8 cellular contexts compared by ENCODE assay signal in the genomic region with DNA sequence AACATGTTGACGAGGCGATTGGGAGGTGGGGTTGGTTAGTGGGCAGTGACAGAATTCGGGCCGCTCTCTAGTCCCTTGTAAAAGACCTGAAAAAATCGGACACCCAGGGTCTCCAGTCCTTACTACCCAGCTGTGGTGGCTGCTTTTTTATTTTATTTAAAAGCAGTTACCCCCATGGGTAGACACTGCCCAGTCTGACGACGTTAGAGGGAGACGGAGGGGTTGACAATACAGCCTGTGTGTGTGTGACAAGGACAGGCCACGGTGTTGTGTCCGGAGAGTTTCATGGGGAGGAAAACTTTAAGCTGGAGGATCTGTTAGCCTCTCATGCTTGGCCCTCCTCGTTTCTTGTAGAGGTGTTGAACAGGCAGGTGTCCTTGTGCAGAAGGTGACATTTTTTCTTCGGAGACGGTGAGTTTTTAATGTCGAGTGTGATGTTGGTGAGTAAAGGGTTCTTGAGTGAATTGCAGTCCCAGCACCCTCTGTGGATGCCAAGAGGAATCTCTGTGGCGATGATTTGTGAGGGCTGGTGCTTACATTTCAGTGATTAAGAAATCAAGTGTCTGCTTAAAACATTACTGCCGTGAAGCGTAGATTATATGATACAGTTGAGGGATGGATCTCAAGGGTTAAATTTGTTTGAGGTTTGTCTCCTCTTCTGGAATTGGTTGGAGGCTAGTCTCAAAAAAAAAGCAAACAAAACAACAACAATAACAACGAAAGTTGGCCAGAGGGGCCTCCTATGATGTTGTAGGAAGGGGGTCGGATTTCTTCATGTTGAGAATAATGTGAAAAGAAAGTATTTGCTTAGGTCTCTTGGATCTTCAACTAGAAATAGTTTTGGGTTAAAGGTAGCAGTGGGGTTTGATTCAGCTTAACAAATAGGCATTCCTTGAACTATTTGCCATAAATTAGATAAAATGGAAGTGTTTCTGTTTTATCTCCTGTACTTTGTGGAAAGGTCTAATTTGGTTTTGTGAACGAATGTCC. TPM values are rescaled to one million over a fixed set of nuclear protein-coding genes. Genes with fewer than 3 reads are reported as not detected.
DNase-seq lines count a peak whose midpoint lies in the region; ATAC-seq, FAIRE-seq and TF ChIP-seq lines count a peak whose summit lies in the region.

No MANE protein-coding gene starts in this region.

- peak overlapping the region; percentile 91 for H3K4me3 Mint-ChIP-seq in T-helper 17 cell
- peak overlapping the region; percentile 85 for H3K4me3 Mint-ChIP-seq in neural progenitor cell

- peak; percentile 5 for ATAC-seq in GM19395 (IDR thresholded peaks at IDR 0.05; ENCODE audit: unreplicated experiment)
- ATAC-seq in T-helper 17 cell = no peak
- ATAC-seq in esophagus mucosa = no peak

- TF ChIP-seq CTCF in fibroblast of lung (conservative IDR thresholded peaks at IDR 0.05 in 1 of 2, IDR thresholded peaks at IDR 0.05 in 1 of 2; ENCODE audit: low read depth in 1 of 2, low read length in 2 of 2) (no peak), neural progenitor cell (IDR thresholded peaks at IDR 0.05) (no peak)

- H2AFZ ChIP-seq in ACC112 (ENCODE audit: low read length, unreplicated experiment) (peak overlapping the region; percentile 88), fibroblast of lung (ENCODE audit: low read length) (peak overlapping the region; percentile 38), neural progenitor cell (replicated peaks) (peak overlapping the region; percentile 66)

- no peaks in the 10 kb centered on the region for H3K36me3 Mint-ChIP-seq in T-helper 17 cell (ENCODE audit: low read depth)
- no peaks in the 10 kb centered on the region for H3K36me3 Mint-ChIP-seq in neural progenitor cell

- DNase-seq in T-helper 17 cell (no peak), fibroblast of lung (ENCODE audit: low read depth in 2 of 2) (peak; percentile 35 to 51), neural progenitor cell (ENCODE audit: low spot score) (peak; percentile 38), RCC 7860 (ENCODE audit: low spot score) (no peak)
- no peak for DNase-seq in stimulated activated naive CD4-positive, alpha-beta T cell treated with Interleukin-2 at 50 U/mL for 16 hours (lab: John Stamatoyannopoulos, UW)

- no peaks in the 10 kb centered on the region for H3K27me3 Mint-ChIP-seq in T-helper 17 cell
- no peaks in the 10 kb centered on the region for H3K27me3 Mint-ChIP-seq in neural progenitor cell (ENCODE audit: insufficient read depth, low read depth)

- peak overlapping the region; percentile 42 for H3K9ac ChIP-seq in fibroblast of lung (ENCODE audit: insufficient read depth, low read length)
- no peak overlapping the region for H3K9ac ChIP-seq in neural progenitor cell

- no peak overlapping the region for H3K27ac ChIP-seq in ACC112 (ENCODE audit: low read depth, low read length)
- H3K27ac ChIP-seq in fibroblast of lung (ENCODE audit: insufficient read depth, low read length) = no peak overlapping the region
- H3K27ac ChIP-seq in neural progenitor cell = no peak overlapping the region

- H3K27me3 ChIP-seq in ACC112 (ENCODE audit: insufficient read depth, low read length) = no peaks in the 10 kb centered on the region
- H3K27me3 ChIP-seq in fibroblast of lung (ENCODE audit: control insufficient read depth, insufficient read depth, low read length) = no peaks in the 10 kb centered on the region
- H3K27me3 ChIP-seq in neural progenitor cell = peaks cover 21% of the 10 kb centered on the region

- H3K79me2 ChIP-seq in ACC112 (ENCODE audit: control insufficient read depth, insufficient read depth, low read length, unreplicated experiment) = peaks cover 28% of the 10 kb centered on the region
- H3K79me2 ChIP-seq in fibroblast of lung (ENCODE audit: control insufficient read depth, insufficient read depth, low read length) = peaks cover 2% of the 10 kb centered on the region
- peaks cover 54% of the 10 kb centered on the region for H3K79me2 ChIP-seq in neural progenitor cell (ENCODE audit: low read depth)

- H3K4me1 Mint-ChIP-seq in T-helper 17 cell (peaks cover 53% of the 10 kb centered on the region), neural progenitor cell (peaks cover 35% of the 10 kb centered on the region)

- no peaks in the 10 kb centered on the region for H4K20me1 ChIP-seq in fibroblast of lung (ENCODE audit: control insufficient read depth, extremely low read depth, insufficient read depth, low read length)
- H4K20me1 ChIP-seq in neural progenitor cell (ENCODE audit: low read depth) = peaks cover 43% of the 10 kb centered on the region

- H3F3A ChIP-seq in neural progenitor cell (ENCODE audit: low read depth) = peaks cover 28% of the 10 kb centered on the region

- H3K4me2 ChIP-seq in fibroblast of lung (ENCODE audit: extremely low read depth, insufficient read depth, low read length) (peak overlapping the region; percentile 90), neural progenitor cell (peak overlapping the region; percentile 88)

- peak overlapping the region; percentile 85 for H3K27ac Mint-ChIP-seq in T-helper 17 cell
- no peak overlapping the region for H3K27ac Mint-ChIP-seq in neural progenitor cell

- peaks cover 18% of the 10 kb centered on the region for H3K4me1 ChIP-seq in ACC112 (ENCODE audit: control insufficient read depth, insufficient read depth, low read length, unreplicated experiment)
- H3K4me1 ChIP-seq in fibroblast of lung (ENCODE audit: control insufficient read depth, extremely low read depth, insufficient read depth, low read length) = peaks cover 6% of the 10 kb centered on the region
- peaks cover 22% of the 10 kb centered on the region for H3K4me1 ChIP-seq in neural progenitor cell

- peak overlapping the region; percentile 88 for H3K4me3 ChIP-seq in ACC112 (ENCODE audit: low read depth, low read length)
- peak overlapping the region; percentile 56 to 77 (median 72) for H3K4me3 ChIP-seq in fibroblast of lung (replicated peaks in 1 of 4; ENCODE audit: control extremely low read depth in 1 of 4, insufficient read depth in 1 of 4, low read depth in 3 of 4, low read length in 4 of 4)
- peak overlapping the region; percentile 94 for H3K4me3 ChIP-seq in neural progenitor cell

- H3K9me3 ChIP-seq in T-helper 17 cell (ENCODE audit: control insufficient read depth, low read length, poor library complexity, severe bottlenecking) (no peaks in the 10 kb centered on the region), fibroblast of lung (ENCODE audit: control insufficient read depth, insufficient read depth, low read depth, low read length) (no peaks in the 10 kb centered on the region), neural progenitor cell (ENCODE audit: low read depth) (no peaks in the 10 kb centered on the region)

- no peak for FAIRE-seq in RCC 7860 (lab: Jason Lieb, UNC)

- H3K9me3 Mint-ChIP-seq in neural progenitor cell = no peaks in the 10 kb centered on the region

- H3K36me3 ChIP-seq in ACC112 (ENCODE audit: insufficient read depth, low read length) = no peaks in the 10 kb centered on the region
- no peaks in the 10 kb centered on the region for H3K36me3 ChIP-seq in fibroblast of lung (ENCODE audit: control insufficient read depth, insufficient read depth, low read length)
- no peaks in the 10 kb centered on the region for H3K36me3 ChIP-seq in neural progenitor cell

RNA-seq across cellular contexts. Expression of a gene that starts 1.5 kb away (rescaled TPM):
- total RNA-seq in T-helper 17 cell (10 to 100 TPM; 44.2 to 47.1 TPM), fibroblast of lung (14.6 and 15.5 TPM in 2 replicates), neural progenitor cell (ENCODE audit: low replicate concordance) (13.9 and 29.3 TPM in 2 replicates), esophagus mucosa (27.9 TPM)
- polyA plus RNA-seq in fibroblast of lung = 19.1 and 19.8 TPM in 2 replicates
- 8.3 and 10.6 TPM in 2 replicates for polyA plus RNA-seq in fibroblast of lung (2012)
- 14.1 and 21.7 TPM in 2 replicates for polyA minus RNA-seq in fibroblast of lung (ENCODE audit: low replicate concordance)

Comparison
In these comparisons a context has a peak if more than half of its experiments do, and no peak if none do; other contexts are left out.
1. H2AFZ ChIP-seq: peak in every context shown above with its lines; median percentile 88 in ACC112; 66 in neural progenitor cell; 38 in fibroblast of lung.
2. DNase-seq: peak in fibroblast of lung (2 of 2) and neural progenitor cell (single experiment); none in T-helper 17 cell (0 of 3), stimulated activated naive CD4-positive, alpha-beta T cell treated with Interleukin-2 at 50 U/mL for 16 hours (single experiment) and RCC 7860 (single experiment).
3. Peak in every context shown above with its lines, with median percentiles within 50 percentile points of each other: H3K4me3 ChIP-seq.